1 cellular context compared by ENCODE assay signal in the genomic region with DNA sequence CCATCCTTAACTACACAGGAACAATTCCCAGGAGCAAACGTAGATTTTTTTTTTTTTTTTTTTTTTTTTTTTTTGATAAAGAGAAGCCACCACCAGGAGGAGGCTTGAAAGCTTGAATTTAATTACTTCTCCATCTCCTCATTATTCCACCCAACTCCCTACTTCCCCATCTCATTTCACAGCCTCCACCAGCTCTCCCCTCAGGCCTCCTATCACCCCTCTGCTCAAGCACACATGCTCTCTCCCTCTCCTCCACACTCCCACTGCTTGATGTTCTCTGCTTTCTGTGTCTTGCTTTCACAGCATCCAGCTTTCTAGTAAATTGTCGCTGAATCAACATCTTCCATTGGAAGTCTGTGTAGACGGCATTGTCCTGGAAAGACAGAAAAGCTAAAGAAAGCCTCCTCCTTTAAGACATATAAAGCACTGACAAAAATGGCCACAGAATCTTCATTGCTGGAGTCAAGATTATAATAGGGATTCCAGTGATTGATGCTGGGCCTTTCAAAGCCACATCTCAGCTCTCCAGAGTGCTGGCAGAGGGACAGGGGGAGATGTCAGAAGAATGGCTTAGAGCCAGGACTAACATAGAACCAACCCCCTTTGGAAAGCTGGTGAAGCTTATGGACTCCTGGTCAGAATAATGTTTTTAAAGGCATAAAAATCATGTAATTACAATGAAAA.
TF ChIP-seq lines count a peak whose summit lies in the region.

No MANE protein-coding gene starts in this region.

TF ChIP-seq in IMR-90, 13 proteins besides CTCF, POLR2A, EP300 and RAD21:
- TF ChIP-seq MAFK (IDR thresholded peaks at IDR 0.05; ENCODE audit: low read depth, low read length) (no peak), FOS (IDR thresholded peaks at IDR 0.05; ENCODE audit: low read depth, low read length) (no peak), SMC3 (IDR thresholded peaks at IDR 0.05; ENCODE audit: low read depth, low read length) (no peak), NFE2L2 (IDR thresholded peaks at IDR 0.05; ENCODE audit: low read depth, low read length) (no peak), MAZ (IDR thresholded peaks at IDR 0.05; ENCODE audit: borderline replicate concordance, low read depth, low read length) (no peak), CHD1 (IDR thresholded peaks at IDR 0.05; ENCODE audit: low read depth, low read length) (no peak), MXI1 (IDR thresholded peaks at IDR 0.05; ENCODE audit: borderline replicate concordance, low read depth, low read length) (no peak), RCOR1 (IDR thresholded peaks at IDR 0.05; ENCODE audit: insufficient replicate concordance, low read length) (no peak), BHLHE40 (IDR thresholded peaks at IDR 0.05; ENCODE audit: low read depth, low read length) (no peak), CEBPB (IDR thresholded peaks at IDR 0.05; ENCODE audit: low read depth, low read length) (no peak), RFX5 (IDR thresholded peaks at IDR 0.05; ENCODE audit: low read depth, low read length) (no peak)
- TF ChIP-seq, protein P1, sequence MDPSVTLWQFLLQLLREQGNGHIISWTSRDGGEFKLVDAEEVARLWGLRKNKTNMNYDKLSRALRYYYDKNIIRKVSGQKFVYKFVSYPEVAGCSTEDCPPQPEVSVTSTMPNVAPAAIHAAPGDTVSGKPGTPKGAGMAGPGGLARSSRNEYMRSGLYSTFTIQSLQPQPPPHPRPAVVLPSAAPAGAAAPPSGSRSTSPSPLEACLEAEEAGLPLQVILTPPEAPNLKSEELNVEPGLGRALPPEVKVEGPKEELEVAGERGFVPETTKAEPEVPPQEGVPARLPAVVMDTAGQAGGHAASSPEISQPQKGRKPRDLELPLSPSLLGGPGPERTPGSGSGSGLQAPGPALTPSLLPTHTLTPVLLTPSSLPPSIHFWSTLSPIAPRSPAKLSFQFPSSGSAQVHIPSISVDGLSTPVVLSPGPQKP (IDR thresholded peaks at IDR 0.05; ENCODE audit: borderline replicate concordance, low read depth, low read length) = no peak
- TF ChIP-seq, protein P2, sequence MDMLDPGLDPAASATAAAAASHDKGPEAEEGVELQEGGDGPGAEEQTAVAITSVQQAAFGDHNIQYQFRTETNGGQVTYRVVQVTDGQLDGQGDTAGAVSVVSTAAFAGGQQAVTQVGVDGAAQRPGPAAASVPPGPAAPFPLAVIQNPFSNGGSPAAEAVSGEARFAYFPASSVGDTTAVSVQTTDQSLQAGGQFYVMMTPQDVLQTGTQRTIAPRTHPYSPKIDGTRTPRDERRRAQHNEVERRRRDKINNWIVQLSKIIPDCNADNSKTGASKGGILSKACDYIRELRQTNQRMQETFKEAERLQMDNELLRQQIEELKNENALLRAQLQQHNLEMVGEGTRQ (IDR thresholded peaks at IDR 0.05; ENCODE audit: low read depth, low read length) = no peak
